ENCODE assay signal across 26 cellular contexts in the genomic region with DNA sequence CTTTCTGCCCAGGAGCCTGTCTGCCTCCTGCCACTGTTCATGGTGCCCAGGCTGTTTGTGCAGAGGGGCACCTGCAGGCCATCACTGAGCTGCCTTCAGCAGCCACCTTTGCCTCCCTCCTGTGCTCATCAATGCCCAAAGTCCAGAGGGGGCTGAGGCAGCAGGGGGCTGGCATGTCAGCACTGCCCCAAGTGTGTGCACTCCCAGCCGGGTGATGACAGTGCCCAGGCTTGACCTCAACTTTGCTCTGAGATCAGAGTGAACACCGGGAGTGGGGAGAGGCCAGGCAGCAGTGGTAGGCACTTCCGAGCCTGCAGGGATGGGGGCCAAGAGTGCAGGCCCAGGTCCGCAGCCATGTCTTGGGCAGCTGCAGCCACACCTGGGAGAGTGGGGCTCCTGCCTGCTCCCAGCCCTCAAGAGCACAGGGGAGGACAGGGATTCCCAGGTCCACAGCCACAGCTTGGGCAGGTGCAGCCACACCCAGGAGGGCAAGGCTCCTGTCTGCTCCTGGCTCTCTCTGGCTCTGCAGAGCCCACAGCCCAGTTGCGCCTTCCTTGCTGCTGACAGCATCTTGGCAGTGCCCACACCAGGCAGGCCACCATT. TPM values are rescaled to one million over a fixed set of nuclear protein-coding genes. Genes with fewer than 3 reads are reported as not detected.
DNase-seq lines count a peak whose midpoint lies in the region; ATAC-seq, FAIRE-seq and TF ChIP-seq lines count a peak whose summit lies in the region.
"Had no signal": no experiment of that assay in that cellular context is flagged by ENCODE, and none has a peak within 500 bp of the region (broad histone marks: within the 10 kb centered on the region; RNA-seq: fewer than 3 reads in every experiment).

No MANE protein-coding gene starts in this region.

- H3K4me3 ChIP-seq in RWPE2 (ENCODE audit: severe bottlenecking) (no peak overlapping the region), H1 (ENCODE audit: extremely low read depth in 1 of 4, insufficient read depth in 2 of 4, low read depth in 3 of 4, low read length in 4 of 4) (no peak overlapping the region), trophoblast cell (ENCODE audit: low read depth, low read length) (peak overlapping the region; percentile 12), PC-3 (ENCODE audit: low read length) (no peak overlapping the region)
- H3K4me3 ChIP-seq: A549, GM23338, HAP-1 had no signal

- H2BK12ac ChIP-seq in H1 (ENCODE audit: low read depth, low read length) (no peak overlapping the region), trophoblast cell (ENCODE audit: low read length) (no peak overlapping the region)

- H2BK120ac ChIP-seq in H1 (replicated peaks; ENCODE audit: low read depth, low read length), result no peak overlapping the region
- H2BK120ac ChIP-seq in trophoblast cell (ENCODE audit: insufficient read depth, low read length, poor library complexity), result no peak overlapping the region

- no peak for FAIRE-seq in H1 (lab: Jason Lieb, UNC)
- FAIRE-seq: A549, GM12891, GM18507, H54 had no signal

- intact Hi-C loops in PC-3 (cut with micrococcal nuclease), result no loop called here

- H3K9me3 ChIP-seq in RWPE2 (ENCODE audit: severe bottlenecking) (no peaks in the 10 kb centered on the region), H1 (ENCODE audit: insufficient read depth in 2 of 2, low read depth in 1 of 2, low read length in 1 of 2) (no peaks in the 10 kb centered on the region), trophoblast cell (ENCODE audit: insufficient read depth, low read depth, low read length) (peaks cover 12% of the 10 kb centered on the region), PC-3 (ENCODE audit: low read length) (no peaks in the 10 kb centered on the region)
- H3K9me3 ChIP-seq: A549, HAP-1 had no signal

- H3K27me3 ChIP-seq in RWPE2 (ENCODE audit: insufficient read depth, poor library complexity, severe bottlenecking), result peaks cover 4% of the 10 kb centered on the region
- H3K27me3 ChIP-seq in H1 (replicated peaks in 1 of 4; ENCODE audit: control insufficient read depth in 3 of 4, extremely low read depth in 1 of 4, insufficient read depth in 3 of 4, low read length in 3 of 4), result no peaks in the 10 kb centered on the region
- H3K27me3 ChIP-seq in trophoblast cell (ENCODE audit: insufficient read depth, low read length), result no peaks in the 10 kb centered on the region
- peaks cover 8% of the 10 kb centered on the region for H3K27me3 ChIP-seq in PC-3 (ENCODE audit: low read length)

- 93% methylated on average over 5 of the region's 5 CpGs; no CpG with 5 or more reads in 1 of the 2 experiments for WGBS in H1 (ENCODE audit: extremely low coverage in 1 of 2, insufficient coverage in 1 of 2, insufficient read length in 1 of 2, insufficient replicate concordance in 2 of 2, low coverage in 1 of 2, low lambda C conversion rate in 2 of 2, missing lambda C conversion rate in 1 of 2), 2 experiments
- no CpG with 5 or more reads among the region's 5 CpGs for WGBS in trophoblast cell (ENCODE audit: extremely low coverage, insufficient coverage, insufficient read length)

- H3K4me1 ChIP-seq in RWPE2 (ENCODE audit: insufficient read depth, poor library complexity, severe bottlenecking), result no peaks in the 10 kb centered on the region
- H3K4me1 ChIP-seq in H1 (replicated peaks in 1 of 4; ENCODE audit: control insufficient read depth in 3 of 4, insufficient read depth in 4 of 4, low read length in 3 of 4), result no peaks in the 10 kb centered on the region
- no peaks in the 10 kb centered on the region for H3K4me1 ChIP-seq in trophoblast cell (ENCODE audit: control insufficient read depth in 1 of 2, insufficient read depth in 2 of 2, low read length in 2 of 2)
- H3K4me1 ChIP-seq in PC-3 (ENCODE audit: insufficient read depth, low read length), result no peaks in the 10 kb centered on the region
- H3K4me1 ChIP-seq: A549, HAP-1 had no signal

- H2AK5ac ChIP-seq in H1 (ENCODE audit: low read depth, low read length), result no peak overlapping the region
- no peak overlapping the region for H2AK5ac ChIP-seq in trophoblast cell (ENCODE audit: low read length)

- no peaks in the 10 kb centered on the region for H3K9me2 ChIP-seq in PC-3 (replicated peaks; ENCODE audit: low read length)

- ATAC-seq in RWPE2 (ENCODE audit: low read depth) (peak; percentile 17; the same call in 1 of the 3 replicates), left lobe of liver (peak; percentile 11), HG02678 (IDR thresholded peaks at IDR 0.05; ENCODE audit: unreplicated experiment) (no peak), PC-3 (no peak)
- ATAC-seq: GM23338 had no signal

- H3K4me2 ChIP-seq in H1 (ENCODE audit: insufficient read depth in 1 of 2, low read depth in 2 of 2, low read length in 2 of 2) (no peak overlapping the region), trophoblast cell (ENCODE audit: low read length) (no peak overlapping the region), PC-3 (ENCODE audit: low read length) (no peak overlapping the region)
- H3K4me2 ChIP-seq: A549, GM23338 had no signal

- no peak overlapping the region for H2AFZ ChIP-seq in H1 (ENCODE audit: low read length)
- no peak overlapping the region for H2AFZ ChIP-seq in trophoblast cell (ENCODE audit: insufficient read depth, low read length, poor library complexity)
- no peak overlapping the region for H2AFZ ChIP-seq in PC-3 (ENCODE audit: low read length)
- H2AFZ ChIP-seq: GM23338 had no signal

- H3K18ac ChIP-seq in H1 (ENCODE audit: extremely low read depth, low read length) (no peak overlapping the region), trophoblast cell (ENCODE audit: low read length) (no peak overlapping the region)

- H3K4ac ChIP-seq in H1 (replicated peaks; ENCODE audit: insufficient read length, low read depth, low read length) (no peak overlapping the region), trophoblast cell (ENCODE audit: low read depth, low read length) (no peak overlapping the region)

- H3K36me3 ChIP-seq in RWPE2 (ENCODE audit: low read depth) (no peaks in the 10 kb centered on the region), H1 (ENCODE audit: control insufficient read depth in 2 of 4, insufficient read depth in 4 of 4, low read length in 3 of 4) (no peaks in the 10 kb centered on the region), trophoblast cell (ENCODE audit: control insufficient read depth in 1 of 2, insufficient read depth in 2 of 2, low read length in 2 of 2) (no peaks in the 10 kb centered on the region), PC-3 (ENCODE audit: low read depth, low read length) (no peaks in the 10 kb centered on the region)
- H3K36me3 ChIP-seq: HAP-1 had no signal

- no peak overlapping the region for H4K5ac ChIP-seq in H1 (ENCODE audit: insufficient read length, low read depth, low read length)

- no peak for TF ChIP-seq EP300 in H1 (IDR thresholded peaks at IDR 0.05; ENCODE audit: borderline replicate concordance in 1 of 2, low read depth in 2 of 2, low read length in 2 of 2)

- no peak overlapping the region for H2BK20ac ChIP-seq in H1 (ENCODE audit: low read length)

- no peaks in the 10 kb centered on the region for H3K79me2 ChIP-seq in H1 (ENCODE audit: control insufficient read depth in 1 of 2, insufficient read depth in 2 of 2, low read length in 2 of 2)
- H3K79me2 ChIP-seq in trophoblast cell (ENCODE audit: control insufficient read depth, insufficient read depth, low read length, poor library complexity), result no peaks in the 10 kb centered on the region
- H3K79me2 ChIP-seq in PC-3 (ENCODE audit: low read length), result no peaks in the 10 kb centered on the region

- CTCF ChIA-PET in H1 (lab: Charles Lee; ENCODE audit: partially characterized antibody), result interaction anchor here (1.1 to 2.5 kb wide), 4 partner anchors 15 to 106 kb away, joined by 4 to 11 read pairs (median 5); no protein-coding TSS in a partner anchor
- CTCF ChIA-PET in PC-3 (lab: Charles Lee), result no interaction called here

- H3K56ac ChIP-seq in H1 (replicated peaks; ENCODE audit: insufficient read length, low read depth, low read length), result no peak overlapping the region

- no peaks in the 10 kb centered on the region for H3F3A ChIP-seq in PC-3 (ENCODE audit: low read length, unreplicated experiment)

- H4K8ac ChIP-seq in H1 (ENCODE audit: extremely low read depth, insufficient read depth, low read length) (peak overlapping the region; percentile 35), trophoblast cell (ENCODE audit: low read depth, low read length) (no peak overlapping the region)

- no peak for TF ChIP-seq POLR2A in H1 (IDR thresholded peaks at IDR 0.05; ENCODE audit: control extremely low read depth in 1 of 2, low read depth in 2 of 2, low read length in 2 of 2)

- BruUV-seq in PC-3 (replicated peaks; lab: Mats Ljungman, UMichigan), result no TSS peak

- H3K23me2 ChIP-seq in H1 (ENCODE audit: low read depth, low read length), result peaks cover 4% of the 10 kb centered on the region; the same call in 1 of the 2 replicates

- no peak for TF ChIP-seq RAD21 in H1 (IDR thresholded peaks at IDR 0.05 in 1 of 2, conservative IDR thresholded peaks at IDR 0.05 in 1 of 2; ENCODE audit: low read depth in 2 of 2, low read length in 2 of 2)

- H4K91ac ChIP-seq in H1 (replicated peaks; ENCODE audit: insufficient read length, low read length), result no peak overlapping the region
- H4K91ac ChIP-seq in trophoblast cell (ENCODE audit: low read depth, low read length), result no peak overlapping the region

- POLR2A ChIA-PET in H1 (lab: Charles Lee; ENCODE audit: partially characterized antibody) (no interaction called here), PC-3 (lab: Charles Lee; ENCODE audit: unreplicated experiment) (no interaction called here)

- H3K14ac ChIP-seq in H1 (ENCODE audit: insufficient read length), result no peak overlapping the region
- no peak overlapping the region for H3K14ac ChIP-seq in trophoblast cell (ENCODE audit: low read length)

- TF ChIP-seq CTCF in RWPE2 (IDR thresholded peaks at IDR 0.05; ENCODE audit: poor library complexity, severe bottlenecking) (no peak), H1 (IDR thresholded peaks at IDR 0.05; ENCODE audit: control extremely low read depth in 1 of 3, insufficient read depth in 1 of 3, low read depth in 1 of 3, low read length in 3 of 3) (no peak), PC-3 (conservative IDR thresholded peaks at IDR 0.05; ENCODE audit: low read depth, low read length) (no peak)

- H3K23ac ChIP-seq in H1 (ENCODE audit: insufficient read length) (no peak overlapping the region), trophoblast cell (ENCODE audit: low read length) (no peak overlapping the region)

- H3K79me1 ChIP-seq in H1 (ENCODE audit: low read depth, low read length) (no peaks in the 10 kb centered on the region), trophoblast cell (ENCODE audit: low read length) (no peaks in the 10 kb centered on the region)

- no peak overlapping the region for H2BK15ac ChIP-seq in H1 (ENCODE audit: low read length)

- DNase-seq in RWPE2 (ENCODE audit: low spot score) (no peak), H1 (ENCODE audit: low read depth in 1 of 2, low spot score in 2 of 2) (no peak), left lobe of liver (ENCODE audit: low spot score) (no peak), trophoblast cell (no peak), NCI-H2029 treated with DMSO at 0.1 percent for 48 hours (lab: John Stamatoyannopoulos, UW) (no peak), PC-3 (no peak)
- DNase-seq: 8988T; ACHN; C1 segment of cervical spinal cord; Calu3; CD4-positive, alpha-beta memory T cell; COR-L47; DMS53; DMS79 treated with DMSO at 0.1 percent for 48 hours; GF-D8; HFFc6 had no signal

- no peak overlapping the region for H4K12ac ChIP-seq in trophoblast cell (ENCODE audit: low read depth, low read length)

- H4K20me1 ChIP-seq in H1 (replicated peaks in 1 of 2; ENCODE audit: control insufficient read depth in 1 of 2, insufficient read depth in 2 of 2, low read length in 2 of 2) (peaks cover 0 to 4% of the 10 kb centered on the region in 2 experiments), PC-3 (ENCODE audit: low read length) (no peaks in the 10 kb centered on the region)

- H2BK5ac ChIP-seq in H1 (ENCODE audit: low read depth, low read length), result no peak overlapping the region
- no peak overlapping the region for H2BK5ac ChIP-seq in trophoblast cell (ENCODE audit: low read depth, low read length, poor library complexity)

- no peak overlapping the region for H3K27ac ChIP-seq in RWPE2 (ENCODE audit: poor library complexity, severe bottlenecking)
- H3K27ac ChIP-seq in H1 (ENCODE audit: low read depth, low read length), result no peak overlapping the region
- H3K27ac ChIP-seq in trophoblast cell (ENCODE audit: low read depth, low read length), result no peak overlapping the region
- H3K27ac ChIP-seq in PC-3 (ENCODE audit: low read length), result no peak overlapping the region
- H3K27ac ChIP-seq: A549 had no signal

- H3K9ac ChIP-seq in H1 (replicated peaks in 1 of 4; ENCODE audit: extremely low read depth in 1 of 4, low read depth in 3 of 4, low read length in 3 of 4) (no peak overlapping the region), trophoblast cell (ENCODE audit: low read length) (no peak overlapping the region), PC-3 (ENCODE audit: low read length) (no peak overlapping the region)

RNA-seq across cellular contexts. Expression of a gene that starts 15.2 kb away (rescaled TPM):
- not detected in 2 replicates for total RNA-seq in H1 (2021; fragmentation: NEBNext Ultra II Directional; extraction: Animal tissue kit (Norgen Biotek cat#: 25700))
- not detected in 2 replicates for polyA plus RNA-seq in H1 (2011; rRNA removed)
- polyA plus RNA-seq in H1 (2011; cell fraction: cytosol; rRNA removed), result not detected
- not detected for polyA plus RNA-seq in H1 (2011; cell fraction: nucleus; rRNA removed)
- not detected in 4 replicates for polyA plus RNA-seq in H1 (2012, experiment 1 of 2)
- polyA plus RNA-seq in H1 (2012, experiment 2 of 2), result not detected
- polyA plus RNA-seq in H1 (2013, experiment 1 of 2), result not detected
- not detected for polyA plus RNA-seq in H1 (2013, experiment 2 of 2)
- polyA minus RNA-seq in H1 (2011; rRNA and poly(A)+ RNA removed), result not detected in 2 replicates
- polyA minus RNA-seq in H1 (2011; cell fraction: cytosol; rRNA and poly(A)+ RNA removed), result not detected
- polyA minus RNA-seq in H1 (2011; cell fraction: nucleus; rRNA and poly(A)+ RNA removed), result not detected
- total RNA-seq in left lobe of liver, result 738 TPM
- polyA plus RNA-seq in trophoblast cell (2013), result 0.08 and 0.21 TPM in 2 replicates
- total RNA-seq in PC-3 (2014; rRNA removed), result not detected in 2 replicates
- total RNA-seq: CD4-positive, alpha-beta memory T cell; Daoy; G401; GM23338; HFFc6 had no signal
- polyA plus RNA-seq: A549; BJ; CD4-positive, alpha-beta memory T cell; GM23338 had no signal

RNA-seq across cellular contexts. Expression of a gene that starts 27.1 kb away (rescaled TPM):
- not detected in 2 replicates for total RNA-seq in H1 (2021; fragmentation: NEBNext Ultra II Directional; extraction: Animal tissue kit (Norgen Biotek cat#: 25700))
- not detected in 2 replicates for polyA plus RNA-seq in H1 (2011; rRNA removed)
- not detected for polyA plus RNA-seq in H1 (2011; cell fraction: cytosol; rRNA removed)
- polyA plus RNA-seq in H1 (2011; cell fraction: nucleus; rRNA removed), result 0.27 TPM
- polyA plus RNA-seq in H1 (2012, experiment 1 of 2), result not detected in 4 replicates
- not detected for polyA plus RNA-seq in H1 (2012, experiment 2 of 2)
- not detected for polyA plus RNA-seq in H1 (2013, experiment 1 of 2)
- not detected for polyA plus RNA-seq in H1 (2013, experiment 2 of 2)
- not detected in 2 replicates for polyA minus RNA-seq in H1 (2011; rRNA and poly(A)+ RNA removed)
- polyA minus RNA-seq in H1 (2011; cell fraction: cytosol; rRNA and poly(A)+ RNA removed), result not detected
- polyA minus RNA-seq in H1 (2011; cell fraction: nucleus; rRNA and poly(A)+ RNA removed), result not detected
- total RNA-seq in left lobe of liver (26,068 TPM), PC-3 (2014; rRNA removed) (not detected in 2 replicates)
- polyA plus RNA-seq in trophoblast cell (2013), result 1.1 and 1.6 TPM in 2 replicates
- total RNA-seq: CD4-positive, alpha-beta memory T cell; G401; GM23338; HFFc6 had no signal
- polyA plus RNA-seq: CD4-positive, alpha-beta memory T cell; GM23338 had no signal

RNA-seq across cellular contexts. Expression of a gene that starts 44.7 kb away (rescaled TPM):
- total RNA-seq in H1 (2021; fragmentation: NEBNext Ultra II Directional; extraction: Animal tissue kit (Norgen Biotek cat#: 25700)), result not detected in 2 replicates
- polyA plus RNA-seq in H1 (2011; rRNA removed), result 0.41 TPM in 1 of 2 replicates, not detected in the other
- 0.21 TPM for polyA plus RNA-seq in H1 (2011; cell fraction: cytosol; rRNA removed)
- polyA plus RNA-seq in H1 (2011; cell fraction: nucleus; rRNA removed), result 0.43 TPM
- polyA plus RNA-seq in H1 (2012, experiment 1 of 2), result 0.32 to 0.37 TPM in 2 of 4 replicates, not detected in the others
- 0.84 TPM for polyA plus RNA-seq in H1 (2012, experiment 2 of 2)
- not detected for polyA plus RNA-seq in H1 (2013, experiment 1 of 2)
- polyA plus RNA-seq in H1 (2013, experiment 2 of 2), result not detected
- polyA minus RNA-seq in H1 (2011; rRNA and poly(A)+ RNA removed), result not detected in 2 replicates
- not detected for polyA minus RNA-seq in H1 (2011; cell fraction: cytosol; rRNA and poly(A)+ RNA removed)
- polyA minus RNA-seq in H1 (2011; cell fraction: nucleus; rRNA and poly(A)+ RNA removed), result not detected
- total RNA-seq in left lobe of liver, result 34,062 TPM
- 1.0 and 1.4 TPM in 2 replicates for polyA plus RNA-seq in trophoblast cell (2013)
- not detected in 2 replicates for total RNA-seq in PC-3 (2014; rRNA removed)
- total RNA-seq: CD4-positive, alpha-beta memory T cell; GM23338 had no signal
- polyA plus RNA-seq: CD4-positive, alpha-beta memory T cell; GM23338 had no signal

RNA-seq across cellular contexts. Expression of a gene that starts 48.7 kb away (rescaled TPM):
- not detected in 2 replicates for total RNA-seq in H1 (2021; fragmentation: NEBNext Ultra II Directional; extraction: Animal tissue kit (Norgen Biotek cat#: 25700))
- not detected in 2 replicates for polyA plus RNA-seq in H1 (2011; rRNA removed)
- not detected for polyA plus RNA-seq in H1 (2011; cell fraction: cytosol; rRNA removed)
- not detected for polyA plus RNA-seq in H1 (2011; cell fraction: nucleus; rRNA removed)
- polyA plus RNA-seq in H1 (2012, experiment 1 of 2), result not detected in 4 replicates
- polyA plus RNA-seq in H1 (2012, experiment 2 of 2), result not detected
- polyA plus RNA-seq in H1 (2013, experiment 1 of 2), result not detected
- not detected for polyA plus RNA-seq in H1 (2013, experiment 2 of 2)
- polyA minus RNA-seq in H1 (2011; rRNA and poly(A)+ RNA removed), result not detected in 2 replicates
- polyA minus RNA-seq in H1 (2011; cell fraction: cytosol; rRNA and poly(A)+ RNA removed), result not detected
- not detected for polyA minus RNA-seq in H1 (2011; cell fraction: nucleus; rRNA and poly(A)+ RNA removed)
- total RNA-seq in left lobe of liver, result not detected
- polyA plus RNA-seq in trophoblast cell (2013), result not detected in 2 replicates
- not detected in 2 replicates for total RNA-seq in PC-3 (2014; rRNA removed)
- total RNA-seq: Calu3; CD4-positive, alpha-beta memory T cell; Daoy; G401; GM23338; HFFc6 had no signal
- polyA plus RNA-seq: A549; BJ; CD4-positive, alpha-beta memory T cell; GM23338 had no signal

Comparison
In these comparisons a context has a peak if more than half of its experiments do, and no peak if none do; other contexts are left out.
1. ATAC-seq: peak in RWPE2 (single experiment) and left lobe of liver (single experiment); none in HG02678 (single experiment) and PC-3 (single experiment).
2. RNA of a gene that starts 15.2 kb away (total RNA-seq): 738 TPM in left lobe of liver (single experiment); not detected in H1 and not detected in PC-3; every median in the first group is over 100 times any median in the second.
3. RNA of a gene that starts 27.1 kb away (total RNA-seq): 26,068 TPM in left lobe of liver (single experiment); not detected in H1 and not detected in PC-3; every median in the first group is over 1,000 times any median in the second.
4. RNA of a gene that starts 44.7 kb away (total RNA-seq): 34,062 TPM in left lobe of liver (single experiment); not detected in H1 and not detected in PC-3; every median in the first group is over 1,000 times any median in the second.